8 cellular contexts compared by ENCODE assay signal in genomic region chr10:6088721-6089333, GRCh38. TPM values are rescaled to one million over a fixed set of nuclear protein-coding genes. Genes with fewer than 3 reads are reported as not detected.
DNase-seq lines count a peak whose midpoint lies in the region; ATAC-seq and TF ChIP-seq lines count a peak whose summit lies in the region.

Gene RBM17 (plus strand): TSS chr10:6089034. CDS start chr10:6097066, 8,032 bp downstream.

- DNase-seq in NB4 (ENCODE audit: low read depth) (peak; percentile 94), glomerular endothelial cell (ENCODE audit: extremely low read depth, low read depth, low spot score) (peak; percentile 70), osteoblast (ENCODE audit: insufficient read length, low spot score, missing footprints) (peak; percentile 98), thoracic aorta (ENCODE audit: low spot score) (peak; percentile 94)
- DNase-seq in activated naive CD4-positive, alpha-beta T cell treated with anti-CD3 and anti-CD28 coated beads, Interleukin-2, amount 50 U/mL, for 72 hours (ENCODE audit: low spot score in 2 of 2): peak; percentile 99 to 100

- H3K4me1 ChIP-seq in osteoblast (ENCODE audit: insufficient read depth, low read length) (peaks cover 19% of the 10 kb centered on the region), thoracic aorta (ENCODE audit: control insufficient read depth in 1 of 2, low read depth in 2 of 2) (peaks cover 15 to 31% of the 10 kb centered on the region in 2 donors)

- no peaks in the 10 kb centered on the region for H3K36me3 ChIP-seq in osteoblast (ENCODE audit: insufficient read depth, low read length)
- H3K36me3 ChIP-seq in thoracic aorta: no peaks in the 10 kb centered on the region

- peak within 1 kb of the TSS; percentile 85 for H2AFZ ChIP-seq in osteoblast (ENCODE audit: low read length)

- peak; percentile 94 for TF ChIP-seq CTCF in NB4 (IDR thresholded peaks at IDR 0.05; ENCODE audit: low read depth, low read length)
- TF ChIP-seq CTCF in osteoblast (IDR thresholded peaks at IDR 0.05; ENCODE audit: extremely low read depth, low read depth, low read length): peak; percentile 100
- TF ChIP-seq CTCF in thoracic aorta (IDR thresholded peaks at IDR 0.05): peak; percentile 99

- peaks cover 13% of the 10 kb centered on the region for H4K20me1 ChIP-seq in osteoblast (ENCODE audit: insufficient read depth, low read length)

- peak; percentile 80 for TF ChIP-seq POLR2A in GM10847 (IDR thresholded peaks at IDR 0.05; ENCODE audit: extremely low read depth, insufficient read length)
- peak; percentile 66 for TF ChIP-seq POLR2A in NB4 (IDR thresholded peaks at IDR 0.05; ENCODE audit: extremely low read depth, insufficient read length)

- peak within 1 kb of the TSS; percentile 80 for H3K4me3 ChIP-seq in NB4 (ENCODE audit: low read depth, low read length)
- H3K4me3 ChIP-seq in osteoblast (ENCODE audit: insufficient read depth, low read length): peak within 1 kb of the TSS; percentile 92
- peak within 1 kb of the TSS; percentile 85 for H3K4me3 ChIP-seq in thoracic aorta

- H3K4me2 ChIP-seq in osteoblast (ENCODE audit: insufficient read depth, low read length): peak within 1 kb of the TSS; percentile 95

- H3K9me3 ChIP-seq in osteoblast (ENCODE audit: low read depth, low read length): no peaks in the 10 kb centered on the region
- no peaks in the 10 kb centered on the region for H3K9me3 ChIP-seq in thoracic aorta

- peaks cover 14 to 19% of the 10 kb centered on the region in 2 donors for H3K36me3 Mint-ChIP-seq in activated naive CD4-positive, alpha-beta T cell treated with anti-CD3 and anti-CD28 coated beads, Interleukin-2, amount 50 U/mL, for 72 hours

- peaks cover 49% of the 10 kb centered on the region for H3K79me2 ChIP-seq in osteoblast (ENCODE audit: insufficient read depth, low read length)

- H3K27ac Mint-ChIP-seq in activated naive CD4-positive, alpha-beta T cell treated with anti-CD3 and anti-CD28 coated beads, Interleukin-2, amount 50 U/mL, for 72 hours: peak within 1 kb of the TSS; percentile 83 to 97

- peaks cover 11% of the 10 kb centered on the region for H3K27me3 ChIP-seq in osteoblast (ENCODE audit: insufficient read depth, low read length)
- H3K27me3 ChIP-seq in thoracic aorta (replicated peaks; ENCODE audit: insufficient read depth): no peaks in the 10 kb centered on the region

- H3K27ac ChIP-seq in osteoblast (ENCODE audit: low read depth, low read length) (peak within 1 kb of the TSS; percentile 81), thoracic aorta (peak within 1 kb of the TSS; percentile 62 to 71)

- no peaks in the 10 kb centered on the region for H3K9me3 Mint-ChIP-seq in activated naive CD4-positive, alpha-beta T cell treated with anti-CD3 and anti-CD28 coated beads, Interleukin-2, amount 50 U/mL, for 72 hours

- peak; percentile 78 for ATAC-seq in HG02571 (IDR thresholded peaks at IDR 0.05; ENCODE audit: unreplicated experiment)
- peak; percentile 84 for ATAC-seq in SK-N-SH treated with all-trans-retinoic acid at 6 μM for 48 hours
- ATAC-seq in activated naive CD4-positive, alpha-beta T cell treated with anti-CD3 and anti-CD28 coated beads, Interleukin-2, amount 50 U/mL, for 72 hours: peak; percentile 69 to 72
- ATAC-seq in thoracic aorta (ENCODE audit: insufficient number of reproducible peaks, low FRiP score, low read depth): peak; percentile 86

TF ChIP-seq in SK-N-SH treated with all-trans-retinoic acid at 6 μM for 48 hours, 23 proteins besides CTCF, POLR2A, EP300 and RAD21:
- TF ChIP-seq BACH2 (CRISPR knock-in tag; IDR thresholded peaks at IDR 0.05; ENCODE audit: borderline replicate concordance) (no peak), ZFP3 (CRISPR knock-in tag; IDR thresholded peaks at IDR 0.05) (peak; percentile 40; the same call in 1 of the 2 replicates)
- TF ChIP-seq, protein P1, sequence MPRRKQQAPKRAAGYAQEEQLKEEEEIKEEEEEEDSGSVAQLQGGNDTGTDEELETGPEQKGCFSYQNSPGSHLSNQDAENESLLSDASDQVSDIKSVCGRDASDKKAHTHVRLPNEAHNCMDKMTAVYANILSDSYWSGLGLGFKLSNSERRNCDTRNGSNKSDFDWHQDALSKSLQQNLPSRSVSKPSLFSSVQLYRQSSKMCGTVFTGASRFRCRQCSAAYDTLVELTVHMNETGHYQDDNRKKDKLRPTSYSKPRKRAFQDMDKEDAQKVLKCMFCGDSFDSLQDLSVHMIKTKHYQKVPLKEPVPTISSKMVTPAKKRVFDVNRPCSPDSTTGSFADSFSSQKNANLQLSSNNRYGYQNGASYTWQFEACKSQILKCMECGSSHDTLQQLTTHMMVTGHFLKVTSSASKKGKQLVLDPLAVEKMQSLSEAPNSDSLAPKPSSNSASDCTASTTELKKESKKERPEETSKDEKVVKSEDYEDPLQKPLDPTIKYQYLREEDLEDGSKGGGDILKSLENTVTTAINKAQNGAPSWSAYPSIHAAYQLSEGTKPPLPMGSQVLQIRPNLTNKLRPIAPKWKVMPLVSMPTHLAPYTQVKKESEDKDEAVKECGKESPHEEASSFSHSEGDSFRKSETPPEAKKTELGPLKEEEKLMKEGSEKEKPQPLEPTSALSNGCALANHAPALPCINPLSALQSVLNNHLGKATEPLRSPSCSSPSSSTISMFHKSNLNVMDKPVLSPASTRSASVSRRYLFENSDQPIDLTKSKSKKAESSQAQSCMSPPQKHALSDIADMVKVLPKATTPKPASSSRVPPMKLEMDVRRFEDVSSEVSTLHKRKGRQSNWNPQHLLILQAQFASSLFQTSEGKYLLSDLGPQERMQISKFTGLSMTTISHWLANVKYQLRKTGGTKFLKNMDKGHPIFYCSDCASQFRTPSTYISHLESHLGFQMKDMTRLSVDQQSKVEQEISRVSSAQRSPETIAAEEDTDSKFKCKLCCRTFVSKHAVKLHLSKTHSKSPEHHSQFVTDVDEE (CRISPR knock-in tag; IDR thresholded peaks at IDR 0.05): peak; percentile 21; the same call in 1 of the 2 replicates

RNA-seq across cellular contexts. Expression of gene RBM17, which starts in this region (rescaled TPM):
- 100 to 1,000 TPM; 141 to 227 TPM for total RNA-seq in activated naive CD4-positive, alpha-beta T cell treated with anti-CD3 and anti-CD28 coated beads, Interleukin-2, amount 50 U/mL, for 72 hours
- total RNA-seq in glomerular endothelial cell (33.7 and 55.6 TPM in 2 replicates), osteoblast (29.3 and 31.8 TPM in 2 replicates), thoracic aorta (10 to 100 TPM; 48.5 to 65.0 TPM)

Comparison
In these comparisons a context has a peak if more than half of its experiments do, and no peak if none do; other contexts are left out.
1. Peak in every context shown above with its lines: DNase-seq, ATAC-seq, H3K4me3 ChIP-seq and H3K27ac ChIP-seq.